In genomic region chr5:142780871-142781270, GRCh38 we compare ENCODE assay signal across 2 cellular contexts.
TF ChIP-seq lines count a peak whose summit lies in the region.

No MANE protein-coding gene starts in this region.

TF ChIP-seq in A549, 52 proteins besides CTCF, POLR2A, EP300 and RAD21:
- TF ChIP-seq SMC3 (IDR thresholded peaks at IDR 0.05) (0 out of 3 replicates have a peak, but pooled peaks have one; percentile 12), ZFP36 (IDR thresholded peaks at IDR 0.05; ENCODE audit: borderline replicate concordance, partially characterized antibody) (no peak)
TF ChIP-seq in A549: peak in this region for 1.

TF ChIP-seq in IMR-90, 13 proteins besides CTCF, POLR2A, EP300 and RAD21:
- no peak for TF ChIP-seq FOS (IDR thresholded peaks at IDR 0.05; ENCODE audit: low read depth, low read length)
- TF ChIP-seq CHD1 (IDR thresholded peaks at IDR 0.05; ENCODE audit: low read depth, low read length): no peak
- no peak for TF ChIP-seq BHLHE40 (IDR thresholded peaks at IDR 0.05; ENCODE audit: low read depth, low read length)
- no peak for TF ChIP-seq MXI1 (IDR thresholded peaks at IDR 0.05; ENCODE audit: borderline replicate concordance, low read depth, low read length)
- TF ChIP-seq MAFK (IDR thresholded peaks at IDR 0.05; ENCODE audit: low read depth, low read length): no peak
- no peak for TF ChIP-seq ELK1 (IDR thresholded peaks at IDR 0.05; ENCODE audit: borderline replicate concordance, low read depth, low read length)
- no peak for TF ChIP-seq SMC3 (IDR thresholded peaks at IDR 0.05; ENCODE audit: low read depth, low read length)
- no peak for TF ChIP-seq RCOR1 (IDR thresholded peaks at IDR 0.05; ENCODE audit: insufficient replicate concordance, low read length)
- no peak for TF ChIP-seq MAZ (IDR thresholded peaks at IDR 0.05; ENCODE audit: borderline replicate concordance, low read depth, low read length)
- no peak for TF ChIP-seq USF2 (IDR thresholded peaks at IDR 0.05; ENCODE audit: low read depth, low read length)
- TF ChIP-seq NFE2L2 (IDR thresholded peaks at IDR 0.05; ENCODE audit: low read depth, low read length): no peak
- TF ChIP-seq RFX5 (IDR thresholded peaks at IDR 0.05; ENCODE audit: low read depth, low read length): no peak
- no peak for TF ChIP-seq CEBPB (IDR thresholded peaks at IDR 0.05; ENCODE audit: low read depth, low read length)
TF ChIP-seq in IMR-90: peak in this region for 0.
